ENCODE assay signal across 7 cellular contexts in the genomic region with DNA sequence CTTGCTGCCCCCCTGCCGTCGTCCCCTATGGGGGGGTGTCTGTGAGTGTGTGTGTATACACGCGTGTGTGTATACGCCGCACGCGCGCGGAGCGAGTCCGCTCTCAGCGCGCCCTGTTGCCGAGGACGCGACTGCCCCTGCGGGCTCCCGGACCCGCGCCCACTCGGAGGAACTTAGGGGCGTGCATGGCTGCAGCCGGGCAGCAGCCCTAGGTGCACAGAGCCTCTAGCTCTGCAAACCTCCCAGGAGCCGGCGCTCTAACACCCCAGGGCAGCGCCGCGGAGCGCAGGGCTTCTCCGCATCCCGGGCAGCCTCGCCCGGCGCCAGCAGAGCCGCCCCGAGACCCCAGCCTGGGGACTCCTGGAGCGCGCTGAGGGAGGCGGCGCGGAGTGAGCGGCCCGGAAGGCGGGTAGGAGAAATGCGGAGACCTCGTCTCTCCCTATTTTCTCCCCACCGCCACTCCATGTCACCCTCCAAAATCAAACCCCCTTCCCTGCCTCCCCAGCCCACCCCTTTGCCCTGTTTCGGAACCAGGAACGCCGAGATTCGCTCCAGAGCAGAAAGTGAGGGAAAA. TPM values are rescaled to one million over a fixed set of nuclear protein-coding genes. Genes with fewer than 3 reads are reported as not detected.
DNase-seq lines count a peak whose midpoint lies in the region; ATAC-seq and TF ChIP-seq lines count a peak whose summit lies in the region.

No MANE protein-coding gene starts in this region.

- peak overlapping the region; percentile 97 for H2AFZ ChIP-seq in HCT116 (ENCODE audit: low read depth, low read length, poor library complexity, severe bottlenecking)
- no peak overlapping the region for H2AFZ ChIP-seq in OCI-LY1 (ENCODE audit: low read length)

- H4K20me1 ChIP-seq in HCT116 (ENCODE audit: insufficient read depth), result no peaks in the 10 kb centered on the region
- no peaks in the 10 kb centered on the region for H4K20me1 ChIP-seq in OCI-LY1 (ENCODE audit: insufficient read depth, low read length)

- H3K9me2 ChIP-seq in HCT116 (ENCODE audit: insufficient read depth), result no peaks in the 10 kb centered on the region
- H3K9me2 ChIP-seq in OCI-LY1 (ENCODE audit: low read depth, low read length), result no peaks in the 10 kb centered on the region

- peak overlapping the region; percentile 76 for H3K9ac ChIP-seq in HCT116 (ENCODE audit: low read length)
- peak overlapping the region; percentile 99 for H3K9ac ChIP-seq in OCI-LY1 (ENCODE audit: low read length)

- H3K4me1 ChIP-seq in HCT116 (ENCODE audit: control insufficient read depth in 1 of 2, insufficient read depth in 2 of 2, low read length in 2 of 2) (peaks cover 4 to 21% of the 10 kb centered on the region in 2 experiments; a peak in 3 of 4 replicates), OCI-LY1 (ENCODE audit: insufficient read depth, low read length, severe bottlenecking) (peaks cover 62% of the 10 kb centered on the region)

- peak overlapping the region; percentile 78 for H3K27ac Mint-ChIP-seq in progenitor cell of endocrine pancreas

- no peak for TF ChIP-seq POLR2A in HCT116 (IDR thresholded peaks at IDR 0.05; ENCODE audit: borderline replicate concordance, extremely low read depth, insufficient read depth, insufficient read length)

- peak overlapping the region; percentile 96 for H3K4me2 ChIP-seq in HCT116 (ENCODE audit: low read length)
- peak overlapping the region; percentile 89 for H3K4me2 ChIP-seq in OCI-LY1 (ENCODE audit: low read length)

- TF ChIP-seq RAD21 in HCT116 (IDR thresholded peaks at IDR 0.05; ENCODE audit: low read depth), result peak; percentile 28

- peak overlapping the region; percentile 37; the same call in 1 of the 2 replicates for H3K27ac ChIP-seq in HCT116 (ENCODE audit: low read depth, low read length)
- peak overlapping the region; percentile 95 for H3K27ac ChIP-seq in OCI-LY1 (ENCODE audit: low read depth, low read length, poor library complexity, severe bottlenecking)
- peak overlapping the region; percentile 11 for H3K27ac ChIP-seq in adipose tissue (ENCODE audit: low read depth, low read length)

- no peaks in the 10 kb centered on the region for H3K79me2 ChIP-seq in HCT116 (ENCODE audit: insufficient read depth, low read length)
- peaks cover 49% of the 10 kb centered on the region for H3K79me2 ChIP-seq in OCI-LY1 (ENCODE audit: insufficient read depth, low read length)

- H3K4me1 Mint-ChIP-seq in progenitor cell of endocrine pancreas (ENCODE audit: low read depth), result peaks cover 9% of the 10 kb centered on the region

- no TSS peak for BruUV-seq in HCT116 (replicated peaks; lab: Mats Ljungman, UMichigan)

- ATAC-seq in HCT116 (peak; percentile 74), left ventricle myocardium superior (peak; percentile 63)

- intact Hi-C loops in HCT116 (cut with micrococcal nuclease) (no loop called here), left ventricle myocardium superior (cut with micrococcal nuclease) (no loop called here)

- RAD21 ChIA-PET in HCT116 (lab: Charles Lee; ENCODE audit: low non-redundant PET in 1 of 2, low total read pairs in 2 of 2, uncharacterized antibody in 2 of 2, unreplicated experiment in 2 of 2), result interaction anchor here (0.6 to 0.7 kb wide), 2 partner anchors 10 to 89 kb away, joined by 4 to 6 read pairs; no protein-coding TSS in a partner anchor

- CTCF ChIA-PET in HCT116 (lab: Charles Lee), result no interaction called here

- H3K27me3 ChIP-seq in GM06990 (replicated peaks; ENCODE audit: control insufficient read depth, insufficient read depth, low read length) (no peaks in the 10 kb centered on the region), HCT116 (ENCODE audit: insufficient read depth, low read length) (no peaks in the 10 kb centered on the region), OCI-LY1 (ENCODE audit: insufficient read depth, low read length) (no peaks in the 10 kb centered on the region)

- WGBS in adipose tissue, 3 donors, result 0 to 1% (median 0%) methylated on average over 51 to 52 of the region's 52 CpGs

- POLR2A ChIA-PET in HCT116 (lab: Charles Lee), result no interaction called here

- DNase-seq in GM06990 (ENCODE audit: extremely low read depth, insufficient read length), result peak; percentile 68
- no peak for DNase-seq in HCT116 (ENCODE audit: low read depth, low spot score)
- peak; percentile 67 for DNase-seq in left ventricle myocardium superior
- peak; percentile 42 for DNase-seq in progenitor cell of endocrine pancreas (ENCODE audit: low spot score, unreplicated experiment)
- DNase-seq in NCI-H2107 (lab: John Stamatoyannopoulos, UW), result no peak

- peaks cover 2% of the 10 kb centered on the region for H3K36me3 Mint-ChIP-seq in progenitor cell of endocrine pancreas (ENCODE audit: insufficient read depth)

- peaks cover 11% of the 10 kb centered on the region; the same call in 1 of the 2 replicates for H3F3A ChIP-seq in OCI-LY1 (ENCODE audit: insufficient read depth, low read length)

- H3K27me3 Mint-ChIP-seq in progenitor cell of endocrine pancreas, result peaks cover 14% of the 10 kb centered on the region

- peak overlapping the region; percentile 90 for H3K4me3 ChIP-seq in GM06990 (replicated peaks; ENCODE audit: low read depth, low read length)
- peak overlapping the region; percentile 66 to 75 for H3K4me3 ChIP-seq in HCT116 (replicated peaks in 1 of 2; ENCODE audit: low read depth in 1 of 2, low read length in 2 of 2)
- peak overlapping the region; percentile 82 for H3K4me3 ChIP-seq in OCI-LY1 (ENCODE audit: low read depth, low read length, poor library complexity, severe bottlenecking)

- peak overlapping the region; percentile 78 for H3K4me3 Mint-ChIP-seq in progenitor cell of endocrine pancreas (ENCODE audit: low read depth)

- H3K9me3 Mint-ChIP-seq in progenitor cell of endocrine pancreas (ENCODE audit: low read depth), result peaks cover 3% of the 10 kb centered on the region

- TF ChIP-seq CTCF in GM06990 (IDR thresholded peaks at IDR 0.05; ENCODE audit: insufficient read depth, low read length, poor library complexity, severe bottlenecking) (peak; percentile 26), HCT116 (IDR thresholded peaks at IDR 0.05 in 2 of 3, conservative IDR thresholded peaks at IDR 0.05 in 1 of 3; ENCODE audit: borderline replicate concordance in 1 of 3, insufficient read depth in 1 of 3, low read depth in 2 of 3, low read length in 2 of 3) (no peak), OCI-LY1 (IDR thresholded peaks at IDR 0.05; ENCODE audit: low read length) (no peak), progenitor cell of endocrine pancreas (IDR thresholded peaks at IDR 0.05; ENCODE audit: unreplicated experiment) (no peak)

- H3K9me3 ChIP-seq in HCT116 (ENCODE audit: control insufficient read depth in 1 of 2, insufficient read depth in 1 of 2, low read depth in 1 of 2, low read length in 2 of 2) (no peaks in the 10 kb centered on the region), OCI-LY1 (ENCODE audit: low read length) (0 out of 2 replicates have a peak, but pooled peaks cover 2% of the 10 kb centered on the region)

- H3K36me3 ChIP-seq in GM06990 (ENCODE audit: control insufficient read depth, insufficient read depth, low read length) (peaks cover 7% of the 10 kb centered on the region), HCT116 (ENCODE audit: control insufficient read depth in 1 of 2, insufficient read depth in 2 of 2, low read length in 2 of 2) (no peaks in the 10 kb centered on the region), OCI-LY1 (ENCODE audit: insufficient read depth, low read length) (peaks cover 37% of the 10 kb centered on the region)

TF ChIP-seq in HCT116, 20 proteins besides CTCF, POLR2A, EP300 and RAD21 (continues in another document):
- TF ChIP-seq EZH2phosphoT487 (IDR thresholded peaks at IDR 0.05; ENCODE audit: borderline replicate concordance) (no peak), CBX3 (IDR thresholded peaks at IDR 0.05; ENCODE audit: low read depth) (no peak), SP1 (IDR thresholded peaks at IDR 0.05; ENCODE audit: low read depth) (no peak), CEBPB (IDR thresholded peaks at IDR 0.05; ENCODE audit: low read depth) (no peak), POLR2AphosphoS5 (IDR thresholded peaks at IDR 0.05; ENCODE audit: low read depth, low read length) (no peak), EGR1 (IDR thresholded peaks at IDR 0.05; ENCODE audit: low read depth) (no peak), TCF7L2 (IDR thresholded peaks at IDR 0.05; ENCODE audit: borderline replicate concordance, extremely low read depth, insufficient read depth, insufficient read length) (no peak), JUND (IDR thresholded peaks at IDR 0.05) (no peak)
- TF ChIP-seq, protein P1, sequence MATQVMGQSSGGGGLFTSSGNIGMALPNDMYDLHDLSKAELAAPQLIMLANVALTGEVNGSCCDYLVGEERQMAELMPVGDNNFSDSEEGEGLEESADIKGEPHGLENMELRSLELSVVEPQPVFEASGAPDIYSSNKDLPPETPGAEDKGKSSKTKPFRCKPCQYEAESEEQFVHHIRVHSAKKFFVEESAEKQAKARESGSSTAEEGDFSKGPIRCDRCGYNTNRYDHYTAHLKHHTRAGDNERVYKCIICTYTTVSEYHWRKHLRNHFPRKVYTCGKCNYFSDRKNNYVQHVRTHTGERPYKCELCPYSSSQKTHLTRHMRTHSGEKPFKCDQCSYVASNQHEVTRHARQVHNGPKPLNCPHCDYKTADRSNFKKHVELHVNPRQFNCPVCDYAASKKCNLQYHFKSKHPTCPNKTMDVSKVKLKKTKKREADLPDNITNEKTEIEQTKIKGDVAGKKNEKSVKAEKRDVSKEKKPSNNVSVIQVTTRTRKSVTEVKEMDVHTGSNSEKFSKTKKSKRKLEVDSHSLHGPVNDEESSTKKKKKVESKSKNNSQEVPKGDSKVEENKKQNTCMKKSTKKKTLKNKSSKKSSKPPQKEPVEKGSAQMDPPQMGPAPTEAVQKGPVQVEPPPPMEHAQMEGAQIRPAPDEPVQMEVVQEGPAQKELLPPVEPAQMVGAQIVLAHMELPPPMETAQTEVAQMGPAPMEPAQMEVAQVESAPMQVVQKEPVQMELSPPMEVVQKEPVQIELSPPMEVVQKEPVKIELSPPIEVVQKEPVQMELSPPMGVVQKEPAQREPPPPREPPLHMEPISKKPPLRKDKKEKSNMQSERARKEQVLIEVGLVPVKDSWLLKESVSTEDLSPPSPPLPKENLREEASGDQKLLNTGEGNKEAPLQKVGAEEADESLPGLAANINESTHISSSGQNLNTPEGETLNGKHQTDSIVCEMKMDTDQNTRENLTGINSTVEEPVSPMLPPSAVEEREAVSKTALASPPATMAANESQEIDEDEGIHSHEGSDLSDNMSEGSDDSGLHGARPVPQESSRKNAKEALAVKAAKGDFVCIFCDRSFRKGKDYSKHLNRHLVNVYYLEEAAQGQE (IDR thresholded peaks at IDR 0.05; ENCODE audit: low read depth), result no peak

RNA-seq across cellular contexts. Expression of a gene that starts 0.6 kb away (rescaled TPM):
- total RNA-seq in HCT116 (2021; ENCODE audit: unreplicated experiment) (4.4 TPM), left ventricle myocardium superior (19.5 TPM), progenitor cell of endocrine pancreas (9.3 and 9.8 TPM in 2 replicates)
- polyA plus RNA-seq in HCT116 (2012), result 2.3 and 2.5 TPM in 2 replicates
- polyA plus RNA-seq in adipose tissue, result 10 to 100 TPM in 2 of 3 donors, 1 to 10 TPM in 1; 5.3 to 18.6 (median 17.0) TPM

Comparison
In these comparisons a context has a peak if more than half of its experiments do, and no peak if none do; other contexts are left out.
1. DNase-seq: peak in GM06990 (single experiment), left ventricle myocardium superior (single experiment) and progenitor cell of endocrine pancreas (single experiment); none in HCT116 (single experiment) and NCI-H2107 (single experiment).
2. H3K27ac ChIP-seq: peak in every context shown above with its lines; median percentile 95 in OCI-LY1; 37 in HCT116; 11 in adipose tissue.
3. Peak in every context shown above with its lines, with median percentiles within 50 percentile points of each other: H3K4me3 ChIP-seq.